ENCODE assay signal across 23 cellular contexts in the genomic region with DNA sequence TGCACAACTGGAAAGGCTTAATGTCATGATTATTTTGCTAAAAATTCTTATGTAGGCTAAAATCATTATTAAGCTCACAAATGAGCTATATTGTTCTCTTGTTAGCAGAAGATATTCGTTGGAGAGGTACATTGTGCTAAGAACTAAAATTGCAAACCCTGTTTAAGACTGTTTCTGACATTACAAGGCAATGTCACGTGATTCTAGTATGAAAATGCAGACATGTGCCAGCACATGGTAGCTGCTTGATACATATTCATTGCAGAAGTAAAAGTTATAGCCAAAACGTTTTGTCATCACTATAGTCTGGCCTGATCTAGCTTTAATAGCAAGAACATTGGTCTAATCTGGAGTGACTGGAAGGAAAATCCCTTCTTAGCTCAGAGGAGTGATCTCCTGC.
"Had no signal": no experiment of that assay in that cellular context is flagged by ENCODE, and none has a peak within 500 bp of the region (broad histone marks: within the 10 kb centered on the region; RNA-seq: fewer than 3 reads in every experiment).

No MANE protein-coding gene starts in this region.

- H3K9me3 ChIP-seq: esophagus muscularis mucosa, gastroesophageal sphincter, heart left ventricle, left lung, lower lobe of right lung, mucosa of descending colon had no signal

- H3K9me3 Mint-ChIP-seq: mesothelial cell of epicardium had no signal

- H3K4me3 Mint-ChIP-seq: mesothelial cell of epicardium, naive B cell had no signal

- H3K4me1 Mint-ChIP-seq: mesothelial cell of epicardium, naive B cell had no signal

- H3K27me3 ChIP-seq: dorsolateral prefrontal cortex, esophagus muscularis mucosa, foreskin keratinocyte, gastroesophageal sphincter, hepatocyte, left lung had no signal

- FAIRE-seq: colon, endothelial cell of umbilical vein, frontal cortex, islet of Langerhans, keratinocyte had no signal

- H3K36me3 ChIP-seq: heart left ventricle, left lung, lower lobe of right lung had no signal

- H3K27ac ChIP-seq: coronary artery, esophagus muscularis mucosa, foreskin keratinocyte, gastroesophageal sphincter, heart left ventricle, hepatocyte, left lung, lower lobe of right lung had no signal

- H2AFZ ChIP-seq: hepatocyte had no signal

- H3K27ac Mint-ChIP-seq: mesothelial cell of epicardium, naive B cell had no signal

- DNase-seq: dermis blood vessel endothelial cell; dorsolateral prefrontal cortex; effector CD4-positive, alpha-beta T cell; effector memory CD4-positive, alpha-beta T cell; foreskin keratinocyte; heart left ventricle; left cardiac atrium; left lung; left ventricle myocardium superior; lower lobe of right lung; mesenchymal stem cell; mucosa of descending colon; naive B cell had no signal

- H3K4me2 ChIP-seq: hepatocyte had no signal

- H3K4me3 ChIP-seq: coronary artery, dorsolateral prefrontal cortex, esophagus muscularis mucosa, gastroesophageal sphincter, heart left ventricle, hepatocyte, left lung, lower lobe of right lung, mucosa of descending colon had no signal

- ATAC-seq: foreskin keratinocyte, gastroesophageal sphincter, heart left ventricle, left cardiac atrium, left lung, left ventricle myocardium superior, lower lobe of right lung, mucosa of descending colon had no signal

- H3K36me3 Mint-ChIP-seq: mesothelial cell of epicardium, naive B cell had no signal

- H3K79me2 ChIP-seq: hepatocyte had no signal

- H3K4me1 ChIP-seq: esophagus muscularis mucosa, foreskin keratinocyte, gastroesophageal sphincter, heart left ventricle, left lung, lower lobe of right lung had no signal
